In the genomic region with DNA sequence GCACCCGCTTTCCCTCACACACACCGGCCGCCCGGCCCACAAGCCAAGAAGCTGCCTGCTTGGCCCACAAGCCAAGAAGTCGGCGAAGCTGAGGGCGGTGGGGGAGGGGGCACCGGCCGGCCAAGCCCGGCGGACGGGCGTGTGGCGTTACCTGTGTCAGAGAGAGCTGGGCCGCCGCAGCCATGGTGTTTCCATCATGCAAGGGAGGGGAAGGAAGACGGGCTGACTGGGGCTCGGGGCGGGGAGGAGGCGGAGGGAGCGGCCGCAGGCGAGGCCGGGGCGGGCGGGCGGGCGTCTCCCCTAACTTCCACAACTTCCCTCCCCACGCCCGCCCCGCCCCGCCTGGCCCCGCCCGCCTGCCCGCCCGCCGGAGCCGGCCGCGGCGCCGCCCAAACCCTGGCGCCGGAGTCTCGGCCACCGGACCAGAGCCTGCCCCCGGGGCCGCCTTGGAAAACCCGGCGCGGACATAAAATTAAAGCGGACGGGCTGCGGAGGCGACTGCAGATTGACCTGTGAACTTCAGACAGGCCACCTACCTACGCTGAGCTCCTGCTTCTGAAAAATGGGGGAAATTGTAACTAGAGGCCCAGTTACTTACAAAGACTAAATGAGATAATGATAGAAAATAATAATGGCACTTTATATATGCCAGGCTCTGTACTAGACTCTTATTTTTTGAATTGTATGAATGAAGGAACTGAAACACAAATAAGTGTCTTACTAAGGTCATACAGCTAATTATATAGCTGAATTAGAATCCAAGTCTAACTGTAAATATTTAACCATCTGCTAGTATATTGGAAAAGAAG, we compare ENCODE assay signal across 1 cellular context.
TF ChIP-seq lines count a peak whose summit lies in the region.

A gene (minus strand): TSS at position 219 of the 809 bp plus-strand sequence. CDS start 35 bp downstream, at position 184.

TF ChIP-seq in HEK293, 187 proteins besides CTCF, POLR2A, EP300 and RAD21 (continued from another document and continues in another):
- TF ChIP-seq ZBTB7A (tag by site-specific recombination; IDR thresholded peaks at IDR 0.05; ENCODE audit: low read depth): no peak
- TF ChIP-seq KLF8 (tag by site-specific recombination; IDR thresholded peaks at IDR 0.05): peak; percentile 50; the same call in 1 of the 2 replicates
- no peak for TF ChIP-seq ZNF132 (tag by site-specific recombination; IDR thresholded peaks at IDR 0.05; ENCODE audit: borderline replicate concordance)
- TF ChIP-seq, protein P1, sequence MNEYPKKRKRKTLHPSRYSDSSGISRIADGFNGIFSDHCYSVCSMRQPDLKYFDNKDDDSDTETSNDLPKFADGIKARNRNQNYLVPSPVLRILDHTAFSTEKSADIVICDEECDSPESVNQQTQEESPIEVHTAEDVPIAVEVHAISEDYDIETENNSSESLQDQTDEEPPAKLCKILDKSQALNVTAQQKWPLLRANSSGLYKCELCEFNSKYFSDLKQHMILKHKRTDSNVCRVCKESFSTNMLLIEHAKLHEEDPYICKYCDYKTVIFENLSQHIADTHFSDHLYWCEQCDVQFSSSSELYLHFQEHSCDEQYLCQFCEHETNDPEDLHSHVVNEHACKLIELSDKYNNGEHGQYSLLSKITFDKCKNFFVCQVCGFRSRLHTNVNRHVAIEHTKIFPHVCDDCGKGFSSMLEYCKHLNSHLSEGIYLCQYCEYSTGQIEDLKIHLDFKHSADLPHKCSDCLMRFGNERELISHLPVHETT (tag by site-specific recombination; IDR thresholded peaks at IDR 0.05): peak; percentile 83
- TF ChIP-seq MYNN (tag by site-specific recombination; IDR thresholded peaks at IDR 0.05; ENCODE audit: borderline replicate concordance): peak; percentile 48; the same call in 1 of the 2 replicates
- TF ChIP-seq ZNF544 (tag by site-specific recombination; IDR thresholded peaks at IDR 0.05): no peak
- TF ChIP-seq, protein P2, sequence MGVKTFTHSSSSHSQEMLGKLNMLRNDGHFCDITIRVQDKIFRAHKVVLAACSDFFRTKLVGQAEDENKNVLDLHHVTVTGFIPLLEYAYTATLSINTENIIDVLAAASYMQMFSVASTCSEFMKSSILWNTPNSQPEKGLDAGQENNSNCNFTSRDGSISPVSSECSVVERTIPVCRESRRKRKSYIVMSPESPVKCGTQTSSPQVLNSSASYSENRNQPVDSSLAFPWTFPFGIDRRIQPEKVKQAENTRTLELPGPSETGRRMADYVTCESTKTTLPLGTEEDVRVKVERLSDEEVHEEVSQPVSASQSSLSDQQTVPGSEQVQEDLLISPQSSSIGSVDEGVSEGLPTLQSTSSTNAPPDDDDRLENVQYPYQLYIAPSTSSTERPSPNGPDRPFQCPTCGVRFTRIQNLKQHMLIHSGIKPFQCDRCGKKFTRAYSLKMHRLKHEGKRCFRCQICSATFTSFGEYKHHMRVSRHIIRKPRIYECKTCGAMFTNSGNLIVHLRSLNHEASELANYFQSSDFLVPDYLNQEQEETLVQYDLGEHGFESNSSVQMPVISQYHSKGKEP (tag by site-specific recombination; IDR thresholded peaks at IDR 0.05): no peak
- TF ChIP-seq ZNF624 (tag by site-specific recombination; IDR thresholded peaks at IDR 0.05): no peak
- TF ChIP-seq ZNF561 (tag by site-specific recombination; IDR thresholded peaks at IDR 0.05; ENCODE audit: borderline replicate concordance): no peak
- TF ChIP-seq ZSCAN23 (tag by site-specific recombination; IDR thresholded peaks at IDR 0.05): no peak
- TF ChIP-seq ZFP69B (tag by site-specific recombination; IDR thresholded peaks at IDR 0.05): 0 out of 2 replicates have a peak, but pooled peaks have one; percentile 34
- TF ChIP-seq ZNF558 (tag by site-specific recombination; IDR thresholded peaks at IDR 0.05): 0 out of 2 replicates have a peak, but pooled peaks have one; percentile 60
- peak; percentile 81 for TF ChIP-seq ZSCAN30 (tag by site-specific recombination; IDR thresholded peaks at IDR 0.05)
- TF ChIP-seq, protein P3, sequence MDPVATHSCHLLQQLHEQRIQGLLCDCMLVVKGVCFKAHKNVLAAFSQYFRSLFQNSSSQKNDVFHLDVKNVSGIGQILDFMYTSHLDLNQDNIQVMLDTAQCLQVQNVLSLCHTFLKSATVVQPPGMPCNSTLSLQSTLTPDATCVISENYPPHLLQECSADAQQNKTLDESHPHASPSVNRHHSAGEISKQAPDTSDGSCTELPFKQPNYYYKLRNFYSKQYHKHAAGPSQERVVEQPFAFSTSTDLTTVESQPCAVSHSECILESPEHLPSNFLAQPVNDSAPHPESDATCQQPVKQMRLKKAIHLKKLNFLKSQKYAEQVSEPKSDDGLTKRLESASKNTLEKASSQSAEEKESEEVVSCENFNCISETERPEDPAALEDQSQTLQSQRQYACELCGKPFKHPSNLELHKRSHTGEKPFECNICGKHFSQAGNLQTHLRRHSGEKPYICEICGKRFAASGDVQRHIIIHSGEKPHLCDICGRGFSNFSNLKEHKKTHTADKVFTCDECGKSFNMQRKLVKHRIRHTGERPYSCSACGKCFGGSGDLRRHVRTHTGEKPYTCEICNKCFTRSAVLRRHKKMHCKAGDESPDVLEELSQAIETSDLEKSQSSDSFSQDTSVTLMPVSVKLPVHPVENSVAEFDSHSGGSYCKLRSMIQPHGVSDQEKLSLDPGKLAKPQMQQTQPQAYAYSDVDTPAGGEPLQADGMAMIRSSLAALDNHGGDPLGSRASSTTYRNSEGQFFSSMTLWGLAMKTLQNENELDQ (tag by site-specific recombination; IDR thresholded peaks at IDR 0.05; ENCODE audit: low read depth): no peak
- no peak for TF ChIP-seq ZNF777 (tag by site-specific recombination; IDR thresholded peaks at IDR 0.05; ENCODE audit: borderline replicate concordance)
- 0 out of 2 replicates have a peak, but pooled peaks have one; percentile 62 for TF ChIP-seq ZNF660 (tag by site-specific recombination; IDR thresholded peaks at IDR 0.05)
- TF ChIP-seq, protein P4, sequence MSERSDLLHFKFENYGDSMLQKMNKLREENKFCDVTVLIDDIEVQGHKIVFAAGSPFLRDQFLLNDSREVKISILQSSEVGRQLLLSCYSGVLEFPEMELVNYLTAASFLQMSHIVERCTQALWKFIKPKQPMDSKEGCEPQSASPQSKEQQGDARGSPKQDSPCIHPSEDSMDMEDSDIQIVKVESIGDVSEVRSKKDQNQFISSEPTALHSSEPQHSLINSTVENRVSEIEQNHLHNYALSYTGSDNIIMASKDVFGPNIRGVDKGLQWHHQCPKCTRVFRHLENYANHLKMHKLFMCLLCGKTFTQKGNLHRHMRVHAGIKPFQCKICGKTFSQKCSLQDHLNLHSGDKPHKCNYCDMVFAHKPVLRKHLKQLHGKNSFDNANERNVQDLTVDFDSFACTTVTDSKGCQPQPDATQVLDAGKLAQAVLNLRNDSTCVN (tag by site-specific recombination; optimal IDR thresholded peaks at IDR 0.05): peak; percentile 69
- TF ChIP-seq, protein P5, sequence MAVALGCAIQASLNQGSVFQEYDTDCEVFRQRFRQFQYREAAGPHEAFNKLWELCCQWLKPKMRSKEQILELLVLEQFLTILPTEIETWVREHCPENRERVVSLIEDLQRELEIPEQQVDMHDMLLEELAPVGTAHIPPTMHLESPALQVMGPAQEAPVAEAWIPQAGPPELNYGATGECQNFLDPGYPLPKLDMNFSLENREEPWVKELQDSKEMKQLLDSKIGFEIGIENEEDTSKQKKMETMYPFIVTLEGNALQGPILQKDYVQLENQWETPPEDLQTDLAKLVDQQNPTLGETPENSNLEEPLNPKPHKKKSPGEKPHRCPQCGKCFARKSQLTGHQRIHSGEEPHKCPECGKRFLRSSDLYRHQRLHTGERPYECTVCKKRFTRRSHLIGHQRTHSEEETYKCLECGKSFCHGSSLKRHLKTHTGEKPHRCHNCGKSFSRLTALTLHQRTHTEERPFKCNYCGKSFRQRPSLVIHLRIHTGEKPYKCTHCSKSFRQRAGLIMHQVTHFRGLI (tag by site-specific recombination; IDR thresholded peaks at IDR 0.05): peak; percentile 23; the same call in 1 of the 2 replicates
- TF ChIP-seq ZNF394 (tag by site-specific recombination; IDR thresholded peaks at IDR 0.05; ENCODE audit: borderline replicate concordance): 0 out of 2 replicates have a peak, but pooled peaks have one; percentile 15
- TF ChIP-seq, protein P6, sequence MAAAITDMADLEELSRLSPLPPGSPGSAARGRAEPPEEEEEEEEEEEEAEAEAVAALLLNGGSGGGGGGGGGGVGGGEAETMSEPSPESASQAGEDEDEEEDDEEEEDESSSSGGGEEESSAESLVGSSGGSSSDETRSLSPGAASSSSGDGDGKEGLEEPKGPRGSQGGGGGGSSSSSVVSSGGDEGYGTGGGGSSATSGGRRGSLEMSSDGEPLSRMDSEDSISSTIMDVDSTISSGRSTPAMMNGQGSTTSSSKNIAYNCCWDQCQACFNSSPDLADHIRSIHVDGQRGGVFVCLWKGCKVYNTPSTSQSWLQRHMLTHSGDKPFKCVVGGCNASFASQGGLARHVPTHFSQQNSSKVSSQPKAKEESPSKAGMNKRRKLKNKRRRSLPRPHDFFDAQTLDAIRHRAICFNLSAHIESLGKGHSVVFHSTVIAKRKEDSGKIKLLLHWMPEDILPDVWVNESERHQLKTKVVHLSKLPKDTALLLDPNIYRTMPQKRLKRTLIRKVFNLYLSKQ (tag by site-specific recombination; IDR thresholded peaks at IDR 0.05; ENCODE audit: borderline replicate concordance): no peak
- no peak for TF ChIP-seq ZNF112 (tag by site-specific recombination; IDR thresholded peaks at IDR 0.05)
- peak; percentile 85; the same call in 1 of the 2 replicates for TF ChIP-seq REPIN1 (tag by site-specific recombination; IDR thresholded peaks at IDR 0.05; ENCODE audit: low read depth)
- TF ChIP-seq ZFP37 (tag by site-specific recombination; IDR thresholded peaks at IDR 0.05): no peak
- peak; percentile 59 for TF ChIP-seq SP3 (tag by site-specific recombination; IDR thresholded peaks at IDR 0.05)
- TF ChIP-seq ZNF621 (tag by site-specific recombination; IDR thresholded peaks at IDR 0.05): no peak
- no peak for TF ChIP-seq ZNF23 (tag by site-specific recombination; IDR thresholded peaks at IDR 0.05; ENCODE audit: borderline replicate concordance)
- no peak for TF ChIP-seq ZNF670 (tag by site-specific recombination; IDR thresholded peaks at IDR 0.05; ENCODE audit: low read depth)
- TF ChIP-seq ZNF560 (tag by site-specific recombination; IDR thresholded peaks at IDR 0.05; ENCODE audit: borderline replicate concordance): no peak
- TF ChIP-seq, protein P7, sequence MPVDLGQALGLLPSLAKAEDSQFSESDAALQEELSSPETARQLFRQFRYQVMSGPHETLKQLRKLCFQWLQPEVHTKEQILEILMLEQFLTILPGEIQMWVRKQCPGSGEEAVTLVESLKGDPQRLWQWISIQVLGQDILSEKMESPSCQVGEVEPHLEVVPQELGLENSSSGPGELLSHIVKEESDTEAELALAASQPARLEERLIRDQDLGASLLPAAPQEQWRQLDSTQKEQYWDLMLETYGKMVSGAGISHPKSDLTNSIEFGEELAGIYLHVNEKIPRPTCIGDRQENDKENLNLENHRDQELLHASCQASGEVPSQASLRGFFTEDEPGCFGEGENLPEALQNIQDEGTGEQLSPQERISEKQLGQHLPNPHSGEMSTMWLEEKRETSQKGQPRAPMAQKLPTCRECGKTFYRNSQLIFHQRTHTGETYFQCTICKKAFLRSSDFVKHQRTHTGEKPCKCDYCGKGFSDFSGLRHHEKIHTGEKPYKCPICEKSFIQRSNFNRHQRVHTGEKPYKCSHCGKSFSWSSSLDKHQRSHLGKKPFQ (tag by site-specific recombination; IDR thresholded peaks at IDR 0.05): no peak
- no peak for TF ChIP-seq HOXA7 (CRISPR knock-in tag; IDR thresholded peaks at IDR 0.05; ENCODE audit: borderline replicate concordance)
- TF ChIP-seq ZNF48 (tag by site-specific recombination; IDR thresholded peaks at IDR 0.05): no peak
- TF ChIP-seq ZNF24 (tag by site-specific recombination; IDR thresholded peaks at IDR 0.05): peak; percentile 79
- no peak for TF ChIP-seq ZNF521 (tag by site-specific recombination; IDR thresholded peaks at IDR 0.05)
- TF ChIP-seq, protein P8, sequence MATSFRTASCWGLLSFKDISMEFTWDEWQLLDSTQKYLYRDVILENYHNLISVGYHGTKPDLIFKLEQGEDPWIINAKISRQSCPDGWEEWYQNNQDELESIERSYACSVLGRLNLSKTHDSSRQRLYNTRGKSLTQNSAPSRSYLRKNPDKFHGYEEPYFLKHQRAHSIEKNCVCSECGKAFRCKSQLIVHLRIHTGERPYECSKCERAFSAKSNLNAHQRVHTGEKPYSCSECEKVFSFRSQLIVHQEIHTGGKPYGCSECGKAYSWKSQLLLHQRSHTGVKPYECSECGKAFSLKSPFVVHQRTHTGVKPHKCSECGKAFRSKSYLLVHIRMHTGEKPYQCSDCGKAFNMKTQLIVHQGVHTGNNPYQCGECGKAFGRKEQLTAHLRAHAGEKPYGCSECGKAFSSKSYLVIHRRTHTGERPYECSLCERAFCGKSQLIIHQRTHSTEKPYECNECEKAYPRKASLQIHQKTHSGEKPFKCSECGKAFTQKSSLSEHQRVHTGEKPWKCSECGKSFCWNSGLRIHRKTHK (tag by site-specific recombination; IDR thresholded peaks at IDR 0.05): no peak
- TF ChIP-seq ZNF121 (tag by site-specific recombination; IDR thresholded peaks at IDR 0.05): no peak
- TF ChIP-seq, protein P9, sequence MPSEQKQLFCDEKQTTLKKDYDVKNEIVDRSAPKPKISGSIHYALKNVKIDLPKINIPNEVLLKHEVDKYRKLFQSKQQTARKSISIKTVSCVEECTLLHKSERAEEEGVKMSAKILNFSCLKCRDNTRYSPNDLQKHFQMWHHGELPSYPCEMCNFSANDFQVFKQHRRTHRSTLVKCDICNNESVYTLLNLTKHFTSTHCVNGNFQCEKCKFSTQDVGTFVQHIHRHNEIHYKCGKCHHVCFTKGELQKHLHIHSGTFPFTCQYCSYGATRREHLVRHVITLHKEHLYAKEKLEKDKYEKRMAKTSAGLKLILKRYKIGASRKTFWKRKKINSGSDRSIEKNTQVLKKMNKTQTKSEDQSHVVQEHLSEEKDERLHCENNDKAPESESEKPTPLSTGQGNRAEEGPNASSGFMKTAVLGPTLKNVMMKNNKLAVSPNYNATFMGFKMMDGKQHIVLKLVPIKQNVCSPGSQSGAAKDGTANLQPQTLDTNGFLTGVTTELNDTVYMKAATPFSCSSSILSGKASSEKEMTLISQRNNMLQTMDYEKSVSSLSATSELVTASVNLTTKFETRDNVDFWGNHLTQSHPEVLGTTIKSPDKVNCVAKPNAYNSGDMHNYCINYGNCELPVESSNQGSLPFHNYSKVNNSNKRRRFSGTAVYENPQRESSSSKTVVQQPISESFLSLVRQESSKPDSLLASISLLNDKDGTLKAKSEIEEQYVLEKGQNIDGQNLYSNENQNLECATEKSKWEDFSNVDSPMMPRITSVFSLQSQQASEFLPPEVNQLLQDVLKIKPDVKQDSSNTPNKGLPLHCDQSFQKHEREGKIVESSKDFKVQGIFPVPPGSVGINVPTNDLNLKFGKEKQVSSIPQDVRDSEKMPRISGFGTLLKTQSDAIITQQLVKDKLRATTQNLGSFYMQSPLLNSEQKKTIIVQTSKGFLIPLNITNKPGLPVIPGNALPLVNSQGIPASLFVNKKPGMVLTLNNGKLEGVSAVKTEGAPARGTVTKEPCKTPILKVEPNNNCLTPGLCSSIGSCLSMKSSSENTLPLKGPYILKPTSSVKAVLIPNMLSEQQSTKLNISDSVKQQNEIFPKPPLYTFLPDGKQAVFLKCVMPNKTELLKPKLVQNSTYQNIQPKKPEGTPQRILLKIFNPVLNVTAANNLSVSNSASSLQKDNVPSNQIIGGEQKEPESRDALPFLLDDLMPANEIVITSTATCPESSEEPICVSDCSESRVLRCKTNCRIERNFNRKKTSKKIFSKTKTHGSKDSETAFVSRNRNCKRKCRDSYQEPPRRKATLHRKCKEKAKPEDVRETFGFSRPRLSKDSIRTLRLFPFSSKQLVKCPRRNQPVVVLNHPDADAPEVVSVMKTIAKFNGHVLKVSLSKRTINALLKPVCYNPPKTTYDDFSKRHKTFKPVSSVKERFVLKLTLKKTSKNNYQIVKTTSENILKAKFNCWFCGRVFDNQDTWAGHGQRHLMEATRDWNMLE (tag by site-specific recombination; conservative IDR thresholded peaks at IDR 0.05; ENCODE audit: low read depth): no peak
